8 cellular contexts compared by ENCODE assay signal in genomic region chr2:48531141-48531648, GRCh38. TPM values are rescaled to one million over a fixed set of nuclear protein-coding genes. Genes with fewer than 3 reads are reported as not detected.
A peak's percentile ranks its signal among the peaks of the same experiment; 100 is the strongest.
DNase-seq lines count a peak whose midpoint lies in the region; ATAC-seq and TF ChIP-seq lines count a peak whose summit lies in the region.

No MANE protein-coding gene starts in this region.

- no peak overlapping the region for H3K27ac ChIP-seq in effector memory CD4-positive, alpha-beta T cell (ENCODE audit: insufficient read depth, low read length, poor library complexity, severe bottlenecking)

- H3K4me1 Mint-ChIP-seq in stimulated activated effector memory CD8-positive, alpha-beta T cell treated with anti-CD3 and anti-CD28 coated beads, Interleukin-12 subunit alpha, Interleukin-12 subunit beta, amount 100 ng/mL, for 72 hours: peaks cover 8% of the 10 kb centered on the region

- peak overlapping the region; percentile 90 for H3K27ac Mint-ChIP-seq in stimulated activated effector memory CD8-positive, alpha-beta T cell treated with anti-CD3 and anti-CD28 coated beads, Interleukin-12 subunit alpha, Interleukin-12 subunit beta, amount 100 ng/mL, for 72 hours

- H3K27me3 ChIP-seq in effector memory CD4-positive, alpha-beta T cell (replicated peaks; ENCODE audit: control insufficient read depth, insufficient read depth, low read length, poor library complexity, severe bottlenecking): no peaks in the 10 kb centered on the region

- H3K9me3 Mint-ChIP-seq in stimulated activated effector memory CD8-positive, alpha-beta T cell treated with anti-CD3 and anti-CD28 coated beads, Interleukin-12 subunit alpha, Interleukin-12 subunit beta, amount 100 ng/mL, for 72 hours: no peaks in the 10 kb centered on the region

- no peaks in the 10 kb centered on the region for H3K36me3 Mint-ChIP-seq in stimulated activated effector memory CD8-positive, alpha-beta T cell treated with anti-CD3 and anti-CD28 coated beads, Interleukin-12 subunit alpha, Interleukin-12 subunit beta, amount 100 ng/mL, for 72 hours

- peak overlapping the region; percentile 84 for H3K4me3 Mint-ChIP-seq in stimulated activated effector memory CD8-positive, alpha-beta T cell treated with anti-CD3 and anti-CD28 coated beads, Interleukin-12 subunit alpha, Interleukin-12 subunit beta, amount 100 ng/mL, for 72 hours

- no peak for TF ChIP-seq CTCF in LNCaP clone FGC (IDR thresholded peaks at IDR 0.05; ENCODE audit: control insufficient read depth, extremely low read depth, insufficient read depth)

- H3K9me3 ChIP-seq in effector memory CD4-positive, alpha-beta T cell (ENCODE audit: control insufficient read depth, low read length): no peaks in the 10 kb centered on the region

- H3K4me1 ChIP-seq in effector memory CD4-positive, alpha-beta T cell (ENCODE audit: control insufficient read depth, insufficient read depth, low read length, poor library complexity, severe bottlenecking): peaks cover 6% of the 10 kb centered on the region

- DNase-seq in Ammon's horn (ENCODE audit: low spot score) (peak; percentile 62), LNCaP clone FGC (ENCODE audit: low read depth) (peak; percentile 63), brain pericyte (ENCODE audit: low read depth, low spot score) (peak; percentile 53), islet precursor cell (peak; percentile 96), mesenteric fat pad (ENCODE audit: low spot score) (no peak)
- DNase-seq in stimulated activated effector memory CD8-positive, alpha-beta T cell treated with anti-CD3 and anti-CD28 coated beads, Interleukin-12 subunit alpha, Interleukin-12 subunit beta, amount 100 ng/mL, for 72 hours (ENCODE audit: low spot score in 2 of 2): no peak
- no peak for DNase-seq in effector memory CD4-positive, alpha-beta T cell

- peak; percentile 62 for ATAC-seq in stimulated activated effector memory CD8-positive, alpha-beta T cell treated with anti-CD3 and anti-CD28 coated beads, Interleukin-12 subunit alpha, Interleukin-12 subunit beta, amount 100 ng/mL, for 72 hours
- ATAC-seq in HG03521 (IDR thresholded peaks at IDR 0.05; ENCODE audit: unreplicated experiment): no peak

- H3K36me3 ChIP-seq in effector memory CD4-positive, alpha-beta T cell (ENCODE audit: control insufficient read depth, insufficient read depth, low read length): no peaks in the 10 kb centered on the region

- peak overlapping the region; percentile 61 for H3K4me3 ChIP-seq in LNCaP clone FGC (ENCODE audit: low read depth, low read length)
- H3K4me3 ChIP-seq in effector memory CD4-positive, alpha-beta T cell (ENCODE audit: insufficient read depth, low read depth, low read length, poor library complexity, severe bottlenecking): no peak overlapping the region

RNA-seq across cellular contexts. Expression of gene STON1, which starts 1.2 kb away (rescaled TPM):
- 163 TPM for total RNA-seq in mesenteric fat pad

Comparison
In these comparisons a context has a peak if more than half of its experiments do, and no peak if none do; other contexts are left out.
1. DNase-seq: peak in Ammon's horn (single experiment), LNCaP clone FGC (single experiment), brain pericyte (single experiment) and islet precursor cell (single experiment); none in stimulated activated effector memory CD8-positive, alpha-beta T cell treated with anti-CD3 and anti-CD28 coated beads, Interleukin-12 subunit alpha, Interleukin-12 subunit beta, amount 100 ng/mL, for 72 hours (0 of 2), effector memory CD4-positive, alpha-beta T cell (0 of 3) and mesenteric fat pad (single experiment).